1 cellular context compared by ENCODE assay signal in the genomic region with DNA sequence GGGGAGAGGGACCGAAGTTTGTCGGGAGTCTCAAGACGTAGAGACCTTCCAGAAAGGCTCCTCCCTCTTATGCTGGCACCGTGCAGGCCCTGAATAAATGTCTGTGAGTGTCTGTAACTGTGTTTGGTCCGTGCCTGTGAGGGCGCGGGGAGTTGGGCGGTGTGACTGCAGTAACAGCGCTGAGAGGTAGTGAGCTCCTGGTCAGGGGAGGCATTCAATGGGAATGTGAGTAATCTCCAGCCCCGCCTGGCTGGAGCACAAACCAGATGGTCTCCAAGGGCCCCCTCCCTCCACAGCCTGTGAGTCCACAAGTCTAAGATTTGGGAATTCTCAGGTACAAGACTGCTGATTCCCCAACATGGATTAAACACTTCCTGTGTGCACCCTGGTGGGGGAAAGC.
TF ChIP-seq lines count a peak whose summit lies in the region.

No MANE protein-coding gene starts in this region.

TF ChIP-seq in H1, 55 proteins besides CTCF, POLR2A, EP300 and RAD21 (continued from another document):
- TF ChIP-seq SP1 (IDR thresholded peaks at IDR 0.05; ENCODE audit: low read depth, low read length), result no peak
- TF ChIP-seq PHF8 (conservative IDR thresholded peaks at IDR 0.05; ENCODE audit: low read depth, low read length), result no peak
- no peak for TF ChIP-seq TAF7 (optimal IDR thresholded peaks at IDR 0.05; ENCODE audit: borderline replicate concordance, low read depth, low read length)
- TF ChIP-seq, protein P1, sequence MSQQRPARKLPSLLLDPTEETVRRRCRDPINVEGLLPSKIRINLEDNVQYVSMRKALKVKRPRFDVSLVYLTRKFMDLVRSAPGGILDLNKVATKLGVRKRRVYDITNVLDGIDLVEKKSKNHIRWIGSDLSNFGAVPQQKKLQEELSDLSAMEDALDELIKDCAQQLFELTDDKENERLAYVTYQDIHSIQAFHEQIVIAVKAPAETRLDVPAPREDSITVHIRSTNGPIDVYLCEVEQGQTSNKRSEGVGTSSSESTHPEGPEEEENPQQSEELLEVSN (IDR thresholded peaks at IDR 0.05), result no peak
- TF ChIP-seq CREB1 (IDR thresholded peaks at IDR 0.05), result no peak
- no peak for TF ChIP-seq SIN3A (conservative IDR thresholded peaks at IDR 0.05 in 1 of 2, IDR thresholded peaks at IDR 0.05 in 1 of 2; ENCODE audit: low read depth in 1 of 2, low read length in 2 of 2)
- TF ChIP-seq RNF2 (IDR thresholded peaks at IDR 0.05; ENCODE audit: borderline replicate concordance, low read depth, low read length, missing control alignments, poor library complexity, severe bottlenecking), result no peak
- TF ChIP-seq TBP (IDR thresholded peaks at IDR 0.05; ENCODE audit: low read depth, low read length), result no peak
- no peak for TF ChIP-seq CTBP2 (IDR thresholded peaks at IDR 0.05; ENCODE audit: borderline replicate concordance, insufficient read depth, insufficient read length, low read length)
- TF ChIP-seq, protein P2, sequence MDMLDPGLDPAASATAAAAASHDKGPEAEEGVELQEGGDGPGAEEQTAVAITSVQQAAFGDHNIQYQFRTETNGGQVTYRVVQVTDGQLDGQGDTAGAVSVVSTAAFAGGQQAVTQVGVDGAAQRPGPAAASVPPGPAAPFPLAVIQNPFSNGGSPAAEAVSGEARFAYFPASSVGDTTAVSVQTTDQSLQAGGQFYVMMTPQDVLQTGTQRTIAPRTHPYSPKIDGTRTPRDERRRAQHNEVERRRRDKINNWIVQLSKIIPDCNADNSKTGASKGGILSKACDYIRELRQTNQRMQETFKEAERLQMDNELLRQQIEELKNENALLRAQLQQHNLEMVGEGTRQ (IDR thresholded peaks at IDR 0.05; ENCODE audit: low read length), result no peak
- TF ChIP-seq, protein P3, sequence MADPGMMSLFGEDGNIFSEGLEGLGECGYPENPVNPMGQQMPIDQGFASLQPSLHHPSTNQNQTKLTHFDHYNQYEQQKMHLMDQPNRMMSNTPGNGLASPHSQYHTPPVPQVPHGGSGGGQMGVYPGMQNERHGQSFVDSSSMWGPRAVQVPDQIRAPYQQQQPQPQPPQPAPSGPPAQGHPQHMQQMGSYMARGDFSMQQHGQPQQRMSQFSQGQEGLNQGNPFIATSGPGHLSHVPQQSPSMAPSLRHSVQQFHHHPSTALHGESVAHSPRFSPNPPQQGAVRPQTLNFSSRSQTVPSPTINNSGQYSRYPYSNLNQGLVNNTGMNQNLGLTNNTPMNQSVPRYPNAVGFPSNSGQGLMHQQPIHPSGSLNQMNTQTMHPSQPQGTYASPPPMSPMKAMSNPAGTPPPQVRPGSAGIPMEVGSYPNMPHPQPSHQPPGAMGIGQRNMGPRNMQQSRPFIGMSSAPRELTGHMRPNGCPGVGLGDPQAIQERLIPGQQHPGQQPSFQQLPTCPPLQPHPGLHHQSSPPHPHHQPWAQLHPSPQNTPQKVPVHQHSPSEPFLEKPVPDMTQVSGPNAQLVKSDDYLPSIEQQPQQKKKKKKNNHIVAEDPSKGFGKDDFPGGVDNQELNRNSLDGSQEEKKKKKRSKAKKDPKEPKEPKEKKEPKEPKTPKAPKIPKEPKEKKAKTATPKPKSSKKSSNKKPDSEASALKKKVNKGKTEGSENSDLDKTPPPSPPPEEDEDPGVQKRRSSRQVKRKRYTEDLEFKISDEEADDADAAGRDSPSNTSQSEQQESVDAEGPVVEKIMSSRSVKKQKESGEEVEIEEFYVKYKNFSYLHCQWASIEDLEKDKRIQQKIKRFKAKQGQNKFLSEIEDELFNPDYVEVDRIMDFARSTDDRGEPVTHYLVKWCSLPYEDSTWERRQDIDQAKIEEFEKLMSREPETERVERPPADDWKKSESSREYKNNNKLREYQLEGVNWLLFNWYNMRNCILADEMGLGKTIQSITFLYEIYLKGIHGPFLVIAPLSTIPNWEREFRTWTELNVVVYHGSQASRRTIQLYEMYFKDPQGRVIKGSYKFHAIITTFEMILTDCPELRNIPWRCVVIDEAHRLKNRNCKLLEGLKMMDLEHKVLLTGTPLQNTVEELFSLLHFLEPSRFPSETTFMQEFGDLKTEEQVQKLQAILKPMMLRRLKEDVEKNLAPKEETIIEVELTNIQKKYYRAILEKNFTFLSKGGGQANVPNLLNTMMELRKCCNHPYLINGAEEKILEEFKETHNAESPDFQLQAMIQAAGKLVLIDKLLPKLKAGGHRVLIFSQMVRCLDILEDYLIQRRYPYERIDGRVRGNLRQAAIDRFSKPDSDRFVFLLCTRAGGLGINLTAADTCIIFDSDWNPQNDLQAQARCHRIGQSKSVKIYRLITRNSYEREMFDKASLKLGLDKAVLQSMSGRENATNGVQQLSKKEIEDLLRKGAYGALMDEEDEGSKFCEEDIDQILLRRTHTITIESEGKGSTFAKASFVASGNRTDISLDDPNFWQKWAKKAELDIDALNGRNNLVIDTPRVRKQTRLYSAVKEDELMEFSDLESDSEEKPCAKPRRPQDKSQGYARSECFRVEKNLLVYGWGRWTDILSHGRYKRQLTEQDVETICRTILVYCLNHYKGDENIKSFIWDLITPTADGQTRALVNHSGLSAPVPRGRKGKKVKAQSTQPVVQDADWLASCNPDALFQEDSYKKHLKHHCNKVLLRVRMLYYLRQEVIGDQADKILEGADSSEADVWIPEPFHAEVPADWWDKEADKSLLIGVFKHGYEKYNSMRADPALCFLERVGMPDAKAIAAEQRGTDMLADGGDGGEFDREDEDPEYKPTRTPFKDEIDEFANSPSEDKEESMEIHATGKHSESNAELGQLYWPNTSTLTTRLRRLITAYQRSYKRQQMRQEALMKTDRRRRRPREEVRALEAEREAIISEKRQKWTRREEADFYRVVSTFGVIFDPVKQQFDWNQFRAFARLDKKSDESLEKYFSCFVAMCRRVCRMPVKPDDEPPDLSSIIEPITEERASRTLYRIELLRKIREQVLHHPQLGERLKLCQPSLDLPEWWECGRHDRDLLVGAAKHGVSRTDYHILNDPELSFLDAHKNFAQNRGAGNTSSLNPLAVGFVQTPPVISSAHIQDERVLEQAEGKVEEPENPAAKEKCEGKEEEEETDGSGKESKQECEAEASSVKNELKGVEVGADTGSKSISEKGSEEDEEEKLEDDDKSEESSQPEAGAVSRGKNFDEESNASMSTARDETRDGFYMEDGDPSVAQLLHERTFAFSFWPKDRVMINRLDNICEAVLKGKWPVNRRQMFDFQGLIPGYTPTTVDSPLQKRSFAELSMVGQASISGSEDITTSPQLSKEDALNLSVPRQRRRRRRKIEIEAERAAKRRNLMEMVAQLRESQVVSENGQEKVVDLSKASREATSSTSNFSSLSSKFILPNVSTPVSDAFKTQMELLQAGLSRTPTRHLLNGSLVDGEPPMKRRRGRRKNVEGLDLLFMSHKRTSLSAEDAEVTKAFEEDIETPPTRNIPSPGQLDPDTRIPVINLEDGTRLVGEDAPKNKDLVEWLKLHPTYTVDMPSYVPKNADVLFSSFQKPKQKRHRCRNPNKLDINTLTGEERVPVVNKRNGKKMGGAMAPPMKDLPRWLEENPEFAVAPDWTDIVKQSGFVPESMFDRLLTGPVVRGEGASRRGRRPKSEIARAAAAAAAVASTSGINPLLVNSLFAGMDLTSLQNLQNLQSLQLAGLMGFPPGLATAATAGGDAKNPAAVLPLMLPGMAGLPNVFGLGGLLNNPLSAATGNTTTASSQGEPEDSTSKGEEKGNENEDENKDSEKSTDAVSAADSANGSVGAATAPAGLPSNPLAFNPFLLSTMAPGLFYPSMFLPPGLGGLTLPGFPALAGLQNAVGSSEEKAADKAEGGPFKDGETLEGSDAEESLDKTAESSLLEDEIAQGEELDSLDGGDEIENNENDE (IDR thresholded peaks at IDR 0.05; ENCODE audit: insufficient replicate concordance, low read length), result no peak
- TF ChIP-seq TEAD4 (IDR thresholded peaks at IDR 0.05; ENCODE audit: low read depth, low read length), result no peak
